In the genomic region with DNA sequence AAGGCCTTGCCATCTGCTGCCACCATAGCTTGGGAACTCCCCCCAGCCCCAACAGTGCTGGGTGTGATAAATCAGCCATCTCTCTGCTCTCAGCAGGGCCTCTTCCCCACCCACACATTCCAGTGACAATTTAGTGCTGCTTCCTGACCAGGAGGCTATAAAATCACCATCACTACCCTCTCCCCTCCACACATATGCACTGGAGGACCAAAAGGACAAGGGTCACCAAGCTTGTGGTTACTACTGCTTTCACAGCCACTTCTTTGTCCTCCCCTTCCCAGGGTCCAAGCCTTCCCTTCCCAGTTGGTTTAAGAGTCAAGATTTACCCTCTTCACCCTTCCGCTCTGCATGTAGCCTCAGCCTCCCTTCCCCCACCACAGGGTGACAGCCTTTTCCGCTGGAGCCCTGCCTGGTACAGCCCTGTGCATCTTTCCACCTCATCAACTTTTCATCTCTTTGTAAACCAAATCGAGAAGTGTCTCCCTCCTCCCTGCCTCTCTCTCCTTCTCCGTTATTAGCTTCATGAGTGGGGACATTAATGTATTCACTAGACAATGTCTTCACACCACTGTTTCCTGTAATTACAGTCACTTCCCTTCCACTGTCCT, we compare ENCODE assay signal across 1 cellular context.
TF ChIP-seq lines count a peak whose summit lies in the region.

No MANE protein-coding gene starts in this region.

TF ChIP-seq in GM12878, 131 proteins besides CTCF, POLR2A, EP300 and RAD21:
- TF ChIP-seq IKZF1 (conservative IDR thresholded peaks at IDR 0.05) (peak; percentile 56; the same call in 1 of the 2 replicates), JUNB (IDR thresholded peaks at IDR 0.05) (no peak), EGR1 (IDR thresholded peaks at IDR 0.05; ENCODE audit: borderline replicate concordance in 1 of 2, low read depth in 2 of 2, low read length in 2 of 2) (peak in 1 of 2 experiments; percentile 3; a peak in 1 of 3 replicates), NR2C1 (IDR thresholded peaks at IDR 0.05) (0 out of 2 replicates have a peak, but pooled peaks have one; percentile 4), NR2F1 (conservative IDR thresholded peaks at IDR 0.05) (peak; percentile 48), SIX5 (IDR thresholded peaks at IDR 0.05; ENCODE audit: low read depth, low read length, severe bottlenecking) (no peak), IKZF2 (IDR thresholded peaks at IDR 0.05) (peak; percentile 38 to 63; a peak in 2 of 4 replicates)
